Comparison of ENCODE assay signal across 15 cellular contexts in genomic region chr1:227732586-227733308, GRCh38. TPM values are rescaled to one million over a fixed set of nuclear protein-coding genes. Genes with fewer than 3 reads are reported as not detected.
DNase-seq lines count a peak whose midpoint lies in the region; ATAC-seq and TF ChIP-seq lines count a peak whose summit lies in the region.
"Had no signal": no experiment of that assay in that cellular context is flagged by ENCODE, and none has a peak within 500 bp of the region (broad histone marks: within the 10 kb centered on the region; RNA-seq: fewer than 3 reads in every experiment).

No MANE protein-coding gene starts in this region.

- H3K36me3 ChIP-seq in DND-41 (ENCODE audit: insufficient read depth, low read length), result peaks cover 35% of the 10 kb centered on the region
- H3K36me3 ChIP-seq in breast epithelium, result no peaks in the 10 kb centered on the region
- no peaks in the 10 kb centered on the region for H3K36me3 ChIP-seq in neural progenitor cell
- H3K36me3 ChIP-seq: uterus had no signal

- H3K27me3 ChIP-seq in DND-41 (ENCODE audit: insufficient read depth, low read length, poor library complexity), result no peaks in the 10 kb centered on the region
- no peaks in the 10 kb centered on the region for H3K27me3 ChIP-seq in breast epithelium
- H3K27me3 ChIP-seq in neural progenitor cell, result no peaks in the 10 kb centered on the region
- H3K27me3 ChIP-seq: stomach, uterus had no signal

- TF ChIP-seq CTCF in activated CD8-positive, alpha-beta T cell treated with anti-CD3 and anti-CD28 coated beads for 36 hours (IDR thresholded peaks at IDR 0.05), result no peak
- TF ChIP-seq CTCF in DND-41 (IDR thresholded peaks at IDR 0.05; ENCODE audit: borderline replicate concordance, extremely low read depth, low read length, poor library complexity, severe bottlenecking) (no peak), breast epithelium (IDR thresholded peaks at IDR 0.05) (no peak), neural progenitor cell (IDR thresholded peaks at IDR 0.05) (no peak)

- intact Hi-C loops in activated CD8-positive, alpha-beta T cell treated with anti-CD3 and anti-CD28 coated beads for 36 hours (cut with micrococcal nuclease), result no loop called here
- intact Hi-C loops in breast epithelium (cut with DNase I; ENCODE audit: low total_unique reads), result no loop called here

- H3K27ac ChIP-seq in DND-41 (ENCODE audit: low read length) (no peak overlapping the region), breast epithelium (peak overlapping the region; percentile 70 to 71), neural progenitor cell (no peak overlapping the region)
- H3K27ac ChIP-seq: HL-60, uterus had no signal

- H3K4me1 ChIP-seq in DND-41 (ENCODE audit: insufficient read depth, low read length), result peaks cover 60% of the 10 kb centered on the region
- peaks cover 0 to 24% of the 10 kb centered on the region in 2 donors for H3K4me1 ChIP-seq in breast epithelium
- H3K4me1 ChIP-seq in neural progenitor cell, result peaks cover 10% of the 10 kb centered on the region

- H3K79me2 ChIP-seq in DND-41 (ENCODE audit: insufficient read depth, low read length) (peaks cover 53% of the 10 kb centered on the region), neural progenitor cell (ENCODE audit: low read depth) (peaks cover 42% of the 10 kb centered on the region)

- H2AFZ ChIP-seq in DND-41 (ENCODE audit: low read depth, low read length), result no peak overlapping the region
- H2AFZ ChIP-seq in neural progenitor cell (replicated peaks), result no peak overlapping the region

- no peaks in the 10 kb centered on the region for H3K27me3 Mint-ChIP-seq in activated CD8-positive, alpha-beta T cell treated with anti-CD3 and anti-CD28 coated beads for 36 hours
- peaks cover 2% of the 10 kb centered on the region for H3K27me3 Mint-ChIP-seq in activated CD8-positive, alpha-beta T cell treated with anti-CD3 and anti-CD28 coated beads, Interleukin-2, amount 10 ng/mL, durations not matched to agents 7 days and 5 days (ENCODE audit: low read depth)
- H3K27me3 Mint-ChIP-seq in neural progenitor cell (ENCODE audit: insufficient read depth, low read depth), result peaks cover 5% of the 10 kb centered on the region

- POLR2A ChIA-PET in activated CD8-positive, alpha-beta T cell treated with anti-CD3 and anti-CD28 coated beads for 36 hours (lab: Charles Lee), result no interaction called here
- POLR2A ChIA-PET in activated CD8-positive, alpha-beta T cell treated with anti-CD3 and anti-CD28 coated beads, Interleukin-2, amount 10 ng/mL, durations not matched to agents 7 days and 5 days (lab: Charles Lee), result no interaction called here

- no peak overlapping the region for H3K9ac ChIP-seq in DND-41 (ENCODE audit: low read depth, low read length)
- no peak overlapping the region for H3K9ac ChIP-seq in neural progenitor cell

- H3K4me2 ChIP-seq in DND-41 (ENCODE audit: insufficient read depth, low read length) (peak overlapping the region; percentile 99; the same call in 1 of the 2 replicates), neural progenitor cell (no peak overlapping the region)

- TF ChIP-seq POLR2A in breast epithelium (IDR thresholded peaks at IDR 0.05), result no peak

- H3K36me3 Mint-ChIP-seq in activated CD8-positive, alpha-beta T cell treated with anti-CD3 and anti-CD28 coated beads for 36 hours (ENCODE audit: low read depth), result peaks cover 20% of the 10 kb centered on the region
- peaks cover 18% of the 10 kb centered on the region for H3K36me3 Mint-ChIP-seq in activated CD8-positive, alpha-beta T cell treated with anti-CD3 and anti-CD28 coated beads, Interleukin-2, amount 10 ng/mL, durations not matched to agents 7 days and 5 days (ENCODE audit: low read depth)
- H3K36me3 Mint-ChIP-seq in neural progenitor cell, result no peaks in the 10 kb centered on the region

- H3K27ac Mint-ChIP-seq in activated CD8-positive, alpha-beta T cell treated with anti-CD3 and anti-CD28 coated beads for 36 hours, result no peak overlapping the region
- H3K27ac Mint-ChIP-seq in activated CD8-positive, alpha-beta T cell treated with anti-CD3 and anti-CD28 coated beads, Interleukin-2, amount 10 ng/mL, durations not matched to agents 7 days and 5 days, result no peak overlapping the region
- H3K27ac Mint-ChIP-seq in neural progenitor cell, result no peak overlapping the region

- peaks cover 50% of the 10 kb centered on the region for H4K20me1 ChIP-seq in DND-41 (ENCODE audit: insufficient read depth, low read length)
- peaks cover 37% of the 10 kb centered on the region for H4K20me1 ChIP-seq in neural progenitor cell (ENCODE audit: low read depth)

- DNase-seq in activated CD8-positive, alpha-beta T cell treated with anti-CD3 and anti-CD28 coated beads for 36 hours, result no peak
- no peak for DNase-seq in activated CD8-positive, alpha-beta T cell treated with anti-CD3 and anti-CD28 coated beads, Interleukin-2, amount 10 ng/mL, durations not matched to agents 7 days and 5 days
- no peak for DNase-seq in DND-41
- DNase-seq in breast epithelium (ENCODE audit: low spot score in 2 of 2), result peak in 1 of 2 donors; percentile 43
- DNase-seq in neural progenitor cell (ENCODE audit: low spot score), result no peak
- DNase-seq in ureter (ENCODE audit: low spot score), result no peak
- DNase-seq in Ammon's horn (ENCODE audit: low spot score), result no peak
- DNase-seq: activated CD8-positive, alpha-beta memory T cell treated with anti-CD3 and anti-CD28 coated beads, Interleukin-2, amount 50 U/mL, for 48 hours; NCI-H1417; NCI-H2171 treated with DMSO at 0.1 percent for 48 hours; stomach; uterus had no signal

- H3F3A ChIP-seq in neural progenitor cell (ENCODE audit: low read depth), result peaks cover 27% of the 10 kb centered on the region

- H3K9me3 ChIP-seq in DND-41 (ENCODE audit: insufficient read depth, low read length, severe bottlenecking) (no peaks in the 10 kb centered on the region), breast epithelium (no peaks in the 10 kb centered on the region), neural progenitor cell (ENCODE audit: low read depth) (no peaks in the 10 kb centered on the region)
- H3K9me3 ChIP-seq: stomach, uterus had no signal

- peak overlapping the region; percentile 92 for H3K4me3 Mint-ChIP-seq in activated CD8-positive, alpha-beta T cell treated with anti-CD3 and anti-CD28 coated beads for 36 hours
- no peak overlapping the region for H3K4me3 Mint-ChIP-seq in activated CD8-positive, alpha-beta T cell treated with anti-CD3 and anti-CD28 coated beads, Interleukin-2, amount 10 ng/mL, durations not matched to agents 7 days and 5 days
- peak overlapping the region; percentile 64 for H3K4me3 Mint-ChIP-seq in neural progenitor cell

- ATAC-seq in activated CD8-positive, alpha-beta T cell treated with anti-CD3 and anti-CD28 coated beads for 36 hours, result no peak
- ATAC-seq in activated CD8-positive, alpha-beta T cell treated with anti-CD3 and anti-CD28 coated beads, Interleukin-2, amount 10 ng/mL, durations not matched to agents 7 days and 5 days, result no peak
- no peak for ATAC-seq in DND-41 (ENCODE audit: insufficient read depth, low read depth)
- ATAC-seq in HG02610 (IDR thresholded peaks at IDR 0.05; ENCODE audit: unreplicated experiment), result no peak
- ATAC-seq: left colon had no signal

- H3K4me3 ChIP-seq in DND-41 (ENCODE audit: low read depth in 1 of 2, low read length in 2 of 2) (no peak overlapping the region), breast epithelium (no peak overlapping the region), neural progenitor cell (no peak overlapping the region)
- H3K4me3 ChIP-seq: uterus had no signal

- H3K4me1 Mint-ChIP-seq in activated CD8-positive, alpha-beta T cell treated with anti-CD3 and anti-CD28 coated beads for 36 hours (ENCODE audit: low read depth), result peaks cover 42% of the 10 kb centered on the region
- peaks cover 37% of the 10 kb centered on the region for H3K4me1 Mint-ChIP-seq in activated CD8-positive, alpha-beta T cell treated with anti-CD3 and anti-CD28 coated beads, Interleukin-2, amount 10 ng/mL, durations not matched to agents 7 days and 5 days (ENCODE audit: low read depth)
- H3K4me1 Mint-ChIP-seq in neural progenitor cell, result peaks cover 37% of the 10 kb centered on the region

- H3K9me3 Mint-ChIP-seq in activated CD8-positive, alpha-beta T cell treated with anti-CD3 and anti-CD28 coated beads for 36 hours, result no peaks in the 10 kb centered on the region
- H3K9me3 Mint-ChIP-seq in activated CD8-positive, alpha-beta T cell treated with anti-CD3 and anti-CD28 coated beads, Interleukin-2, amount 10 ng/mL, durations not matched to agents 7 days and 5 days (ENCODE audit: insufficient read depth), result no peaks in the 10 kb centered on the region
- no peaks in the 10 kb centered on the region for H3K9me3 Mint-ChIP-seq in neural progenitor cell

- CTCF ChIA-PET in activated CD8-positive, alpha-beta T cell treated with anti-CD3 and anti-CD28 coated beads for 36 hours (lab: Charles Lee), result no interaction called here
- CTCF ChIA-PET in activated CD8-positive, alpha-beta T cell treated with anti-CD3 and anti-CD28 coated beads, Interleukin-2, amount 10 ng/mL, durations not matched to agents 7 days and 5 days (lab: Charles Lee), result no interaction called here

RNA-seq across cellular contexts. Expression of gene JMJD4, which starts 2.4 kb away (rescaled TPM):
- 10 to 100 TPM; 16.2 to 17.3 TPM for total RNA-seq in activated CD8-positive, alpha-beta T cell treated with anti-CD3 and anti-CD28 coated beads for 36 hours
- total RNA-seq in activated CD8-positive, alpha-beta T cell treated with anti-CD3 and anti-CD28 coated beads, Interleukin-2, amount 10 ng/mL, durations not matched to agents 7 days and 5 days, result 10 to 100 TPM; 16.8 to 17.3 TPM
- 10 to 100 TPM; 11.7 to 27.2 (median 21.0) TPM for total RNA-seq in breast epithelium
- 7.5 and 13.6 TPM in 2 replicates for total RNA-seq in neural progenitor cell (ENCODE audit: low replicate concordance)
- 21.3 TPM for total RNA-seq in ureter

RNA-seq across cellular contexts. Expression of gene SNAP47, which starts 2.5 kb away (rescaled TPM):
- total RNA-seq in activated CD8-positive, alpha-beta T cell treated with anti-CD3 and anti-CD28 coated beads for 36 hours, result 10 to 100 TPM; 25.3 to 25.5 TPM
- total RNA-seq in activated CD8-positive, alpha-beta T cell treated with anti-CD3 and anti-CD28 coated beads, Interleukin-2, amount 10 ng/mL, durations not matched to agents 7 days and 5 days, result 10 to 100 TPM; 20.7 to 25.3 TPM
- total RNA-seq in breast epithelium (10 to 100 TPM; 28.3 to 60.3 (median 52.1) TPM), neural progenitor cell (ENCODE audit: low replicate concordance) (52.8 and 54.8 TPM in 2 replicates), ureter (31.1 TPM)

Comparison
In these comparisons a context has a peak if more than half of its experiments do, and no peak if none do; other contexts are left out.
1. H3K27ac ChIP-seq: peak in breast epithelium (2 of 2); none in DND-41 (single experiment) and neural progenitor cell (single experiment).